ENCODE assay signal across 1 cellular context in the genomic region with DNA sequence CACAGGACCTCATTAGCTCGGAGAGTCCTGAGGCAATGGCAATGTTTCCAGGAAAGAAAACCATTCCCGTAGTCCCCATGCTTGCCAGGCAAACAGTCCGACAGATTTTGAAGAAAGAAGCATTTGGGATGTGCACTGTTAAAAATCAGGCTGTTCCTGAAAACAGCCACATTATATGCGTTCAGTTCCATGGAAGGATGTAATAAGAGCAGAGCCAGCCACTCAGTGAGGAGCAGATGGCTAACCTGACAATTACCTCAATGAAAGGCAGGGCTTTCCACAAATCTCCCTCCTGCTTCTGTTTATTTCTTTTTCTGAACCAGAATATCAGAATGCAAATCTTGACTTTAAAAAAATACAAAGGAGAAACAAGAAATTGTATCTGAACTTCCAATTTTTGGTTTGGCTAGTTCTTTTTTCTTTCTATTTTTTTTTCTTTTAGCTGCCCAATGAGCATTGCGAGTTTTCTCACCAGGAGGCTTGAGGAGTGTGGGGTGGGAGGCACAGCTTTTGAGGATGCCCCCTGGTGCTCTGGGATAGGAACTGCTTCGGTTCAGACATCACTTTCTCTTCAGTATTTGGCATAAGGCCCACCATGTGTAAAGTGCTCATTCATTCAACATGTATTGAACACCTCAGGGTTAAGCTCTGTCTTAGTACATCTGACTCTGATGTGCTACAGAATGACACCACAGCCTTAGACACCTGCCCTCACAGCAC.
TF ChIP-seq lines count a peak whose summit lies in the region.

No MANE protein-coding gene starts in this region.

TF ChIP-seq in HEK293, 187 proteins besides CTCF, POLR2A, EP300 and RAD21 (continued from another document):
- TF ChIP-seq, protein P1, sequence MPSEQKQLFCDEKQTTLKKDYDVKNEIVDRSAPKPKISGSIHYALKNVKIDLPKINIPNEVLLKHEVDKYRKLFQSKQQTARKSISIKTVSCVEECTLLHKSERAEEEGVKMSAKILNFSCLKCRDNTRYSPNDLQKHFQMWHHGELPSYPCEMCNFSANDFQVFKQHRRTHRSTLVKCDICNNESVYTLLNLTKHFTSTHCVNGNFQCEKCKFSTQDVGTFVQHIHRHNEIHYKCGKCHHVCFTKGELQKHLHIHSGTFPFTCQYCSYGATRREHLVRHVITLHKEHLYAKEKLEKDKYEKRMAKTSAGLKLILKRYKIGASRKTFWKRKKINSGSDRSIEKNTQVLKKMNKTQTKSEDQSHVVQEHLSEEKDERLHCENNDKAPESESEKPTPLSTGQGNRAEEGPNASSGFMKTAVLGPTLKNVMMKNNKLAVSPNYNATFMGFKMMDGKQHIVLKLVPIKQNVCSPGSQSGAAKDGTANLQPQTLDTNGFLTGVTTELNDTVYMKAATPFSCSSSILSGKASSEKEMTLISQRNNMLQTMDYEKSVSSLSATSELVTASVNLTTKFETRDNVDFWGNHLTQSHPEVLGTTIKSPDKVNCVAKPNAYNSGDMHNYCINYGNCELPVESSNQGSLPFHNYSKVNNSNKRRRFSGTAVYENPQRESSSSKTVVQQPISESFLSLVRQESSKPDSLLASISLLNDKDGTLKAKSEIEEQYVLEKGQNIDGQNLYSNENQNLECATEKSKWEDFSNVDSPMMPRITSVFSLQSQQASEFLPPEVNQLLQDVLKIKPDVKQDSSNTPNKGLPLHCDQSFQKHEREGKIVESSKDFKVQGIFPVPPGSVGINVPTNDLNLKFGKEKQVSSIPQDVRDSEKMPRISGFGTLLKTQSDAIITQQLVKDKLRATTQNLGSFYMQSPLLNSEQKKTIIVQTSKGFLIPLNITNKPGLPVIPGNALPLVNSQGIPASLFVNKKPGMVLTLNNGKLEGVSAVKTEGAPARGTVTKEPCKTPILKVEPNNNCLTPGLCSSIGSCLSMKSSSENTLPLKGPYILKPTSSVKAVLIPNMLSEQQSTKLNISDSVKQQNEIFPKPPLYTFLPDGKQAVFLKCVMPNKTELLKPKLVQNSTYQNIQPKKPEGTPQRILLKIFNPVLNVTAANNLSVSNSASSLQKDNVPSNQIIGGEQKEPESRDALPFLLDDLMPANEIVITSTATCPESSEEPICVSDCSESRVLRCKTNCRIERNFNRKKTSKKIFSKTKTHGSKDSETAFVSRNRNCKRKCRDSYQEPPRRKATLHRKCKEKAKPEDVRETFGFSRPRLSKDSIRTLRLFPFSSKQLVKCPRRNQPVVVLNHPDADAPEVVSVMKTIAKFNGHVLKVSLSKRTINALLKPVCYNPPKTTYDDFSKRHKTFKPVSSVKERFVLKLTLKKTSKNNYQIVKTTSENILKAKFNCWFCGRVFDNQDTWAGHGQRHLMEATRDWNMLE (tag by site-specific recombination; conservative IDR thresholded peaks at IDR 0.05; ENCODE audit: low read depth): no peak
- TF ChIP-seq, protein P2, sequence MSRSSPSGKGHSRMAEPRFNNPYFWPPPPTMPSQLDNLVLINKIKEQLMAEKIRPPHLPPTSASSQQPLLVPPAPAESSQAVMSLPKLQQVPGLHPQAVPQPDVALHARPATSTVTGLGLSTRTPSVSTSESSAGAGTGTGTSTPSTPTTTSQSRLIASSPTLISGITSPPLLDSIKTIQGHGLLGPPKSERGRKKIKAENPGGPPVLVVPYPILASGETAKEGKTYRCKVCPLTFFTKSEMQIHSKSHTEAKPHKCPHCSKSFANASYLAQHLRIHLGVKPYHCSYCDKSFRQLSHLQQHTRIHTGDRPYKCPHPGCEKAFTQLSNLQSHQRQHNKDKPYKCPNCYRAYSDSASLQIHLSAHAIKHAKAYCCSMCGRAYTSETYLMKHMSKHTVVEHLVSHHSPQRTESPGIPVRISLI (tag by site-specific recombination; IDR thresholded peaks at IDR 0.05): 0 out of 2 replicates have a peak, but pooled peaks have one; percentile 19
- TF ChIP-seq ZNF610 (tag by site-specific recombination; IDR thresholded peaks at IDR 0.05; ENCODE audit: borderline replicate concordance) (no peak), ZBTB1 (tag by site-specific recombination; IDR thresholded peaks at IDR 0.05) (no peak), SCRT1 (tag by site-specific recombination; IDR thresholded peaks at IDR 0.05; ENCODE audit: borderline replicate concordance) (no peak), ZNF292 (tag by site-specific recombination; IDR thresholded peaks at IDR 0.05; ENCODE audit: borderline replicate concordance, low read depth) (no peak), ZXDB (tag by site-specific recombination; IDR thresholded peaks at IDR 0.05) (no peak), HOXC10 (CRISPR knock-in tag; IDR thresholded peaks at IDR 0.05) (no peak), SCRT2 (tag by site-specific recombination; IDR thresholded peaks at IDR 0.05) (peak; percentile 30; the same call in 1 of the 2 replicates), FEZF1 (tag by site-specific recombination; IDR thresholded peaks at IDR 0.05) (no peak), MZF1 (tag by site-specific recombination; IDR thresholded peaks at IDR 0.05; ENCODE audit: borderline replicate concordance) (no peak), ZNF529 (tag by site-specific recombination; IDR thresholded peaks at IDR 0.05; ENCODE audit: insufficient replicate concordance) (no peak), ZNF677 (tag by site-specific recombination; IDR thresholded peaks at IDR 0.05) (no peak), ZNF121 (tag by site-specific recombination; IDR thresholded peaks at IDR 0.05) (no peak), ZSCAN30 (tag by site-specific recombination; IDR thresholded peaks at IDR 0.05) (no peak), ZFP69B (tag by site-specific recombination; IDR thresholded peaks at IDR 0.05) (no peak)
- TF ChIP-seq, protein P3, sequence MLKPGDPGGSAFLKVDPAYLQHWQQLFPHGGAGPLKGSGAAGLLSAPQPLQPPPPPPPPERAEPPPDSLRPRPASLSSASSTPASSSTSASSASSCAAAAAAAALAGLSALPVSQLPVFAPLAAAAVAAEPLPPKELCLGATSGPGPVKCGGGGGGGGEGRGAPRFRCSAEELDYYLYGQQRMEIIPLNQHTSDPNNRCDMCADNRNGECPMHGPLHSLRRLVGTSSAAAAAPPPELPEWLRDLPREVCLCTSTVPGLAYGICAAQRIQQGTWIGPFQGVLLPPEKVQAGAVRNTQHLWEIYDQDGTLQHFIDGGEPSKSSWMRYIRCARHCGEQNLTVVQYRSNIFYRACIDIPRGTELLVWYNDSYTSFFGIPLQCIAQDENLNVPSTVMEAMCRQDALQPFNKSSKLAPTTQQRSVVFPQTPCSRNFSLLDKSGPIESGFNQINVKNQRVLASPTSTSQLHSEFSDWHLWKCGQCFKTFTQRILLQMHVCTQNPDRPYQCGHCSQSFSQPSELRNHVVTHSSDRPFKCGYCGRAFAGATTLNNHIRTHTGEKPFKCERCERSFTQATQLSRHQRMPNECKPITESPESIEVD (tag by site-specific recombination; IDR thresholded peaks at IDR 0.05): no peak
- TF ChIP-seq, protein P4, sequence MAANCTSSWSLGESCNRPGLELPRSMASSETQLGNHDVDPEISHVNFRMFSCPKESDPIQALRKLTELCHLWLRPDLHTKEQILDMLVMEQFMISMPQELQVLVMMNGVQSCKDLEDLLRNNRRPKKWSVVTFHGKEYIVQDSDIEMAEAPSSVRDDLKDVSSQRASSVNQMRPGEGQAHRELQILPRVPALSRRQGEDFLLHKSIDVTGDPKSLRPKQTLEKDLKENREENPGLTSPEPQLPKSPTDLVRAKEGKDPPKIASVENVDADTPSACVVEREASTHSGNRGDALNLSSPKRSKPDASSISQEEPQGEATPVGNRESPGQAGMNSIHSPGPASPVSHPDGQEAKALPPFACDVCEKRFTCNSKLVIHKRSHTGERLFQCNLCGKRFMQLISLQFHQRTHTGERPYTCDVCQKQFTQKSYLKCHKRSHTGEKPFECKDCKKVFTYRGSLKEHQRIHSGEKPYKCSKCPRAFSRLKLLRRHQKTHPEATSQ (tag by site-specific recombination; IDR thresholded peaks at IDR 0.05): no peak
